ENCODE assay signal across 7 cellular contexts in the genomic region with DNA sequence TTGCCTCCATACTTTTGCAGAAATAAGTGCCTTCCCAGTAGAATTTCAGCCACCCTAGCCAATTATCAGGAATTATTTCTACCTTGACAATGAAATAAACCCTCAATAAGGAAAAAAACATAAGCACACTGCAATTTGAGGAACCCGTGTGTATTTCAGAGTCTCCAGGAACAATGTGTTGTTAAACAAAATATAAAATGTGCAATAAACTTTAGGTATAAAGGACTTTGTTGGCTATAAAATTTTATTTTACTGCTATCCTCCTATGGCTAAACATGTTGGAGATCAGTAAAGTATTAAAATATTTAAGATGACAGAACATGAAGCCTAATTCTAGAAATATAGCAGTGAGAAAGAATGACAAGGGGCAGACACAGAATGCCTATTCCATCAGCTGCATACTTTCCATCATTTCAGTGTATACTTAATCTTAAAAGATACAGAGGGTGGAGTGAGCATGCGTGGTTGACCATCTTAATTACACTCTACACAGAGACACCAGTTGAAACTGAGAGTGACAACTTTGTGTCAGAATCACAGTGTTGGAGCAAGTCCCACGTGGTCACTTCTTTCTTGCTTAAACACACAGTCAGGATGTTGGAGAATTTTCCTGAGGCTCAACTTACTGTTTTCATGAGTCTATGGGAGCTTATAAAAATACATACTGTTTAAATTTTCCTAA.
"Had no signal": no experiment of that assay in that cellular context is flagged by ENCODE, and none has a peak within 500 bp of the region (broad histone marks: within the 10 kb centered on the region; RNA-seq: fewer than 3 reads in every experiment).

No MANE protein-coding gene starts in this region.

- DNase-seq: H9, HCEC 1CT, IMR-90 had no signal

- H3K4me3 ChIP-seq: GM23338 had no signal

- FAIRE-seq: H1, H54, HTR-8/SVneo had no signal

- H3K27ac Mint-ChIP-seq: GM23338, H9 had no signal

- ATAC-seq: GM23338 had no signal
